Comparison of ENCODE assay signal across 8 cellular contexts in genomic region chr19:45455707-45456499, GRCh38. TPM values are rescaled to one million over a fixed set of nuclear protein-coding genes. Genes with fewer than 3 reads are reported as not detected.
A peak's percentile ranks its signal among the peaks of the same experiment; 100 is the strongest.
DNase-seq lines count a peak whose midpoint lies in the region; ATAC-seq and TF ChIP-seq lines count a peak whose summit lies in the region.

No MANE protein-coding gene starts in this region.

- CTCF ChIA-PET in naive thymus-derived CD4-positive, alpha-beta T cell (lab: Charles Lee): interaction anchor here (0.9 to 2.2 kb wide), 2 partner anchors 11 to 17 kb away, joined by 3 to 7 read pairs; no protein-coding TSS in a partner anchor

- H3K9me3 ChIP-seq in esophagus muscularis mucosa (no peaks in the 10 kb centered on the region), tibial nerve (no peaks in the 10 kb centered on the region)
- H3K9me3 ChIP-seq in naive thymus-derived CD4-positive, alpha-beta T cell (ENCODE audit: control insufficient read depth in 2 of 3, low read length in 3 of 3): no peaks in the 10 kb centered on the region

- intact Hi-C loops in esophagus muscularis mucosa (cut with DNase I): no loop called here
- intact Hi-C loops in naive thymus-derived CD4-positive, alpha-beta T cell (cut with micrococcal nuclease): loop anchor here in 1 of 2 donors (1.0 kb wide), 1 partner anchor 11 kb away; the partner anchor contains the start of gene FOSB

- no peaks in the 10 kb centered on the region for H3K36me3 ChIP-seq in esophagus muscularis mucosa
- no peaks in the 10 kb centered on the region for H3K36me3 ChIP-seq in naive thymus-derived CD4-positive, alpha-beta T cell (ENCODE audit: control insufficient read depth in 2 of 3, insufficient read depth in 3 of 3, low read length in 3 of 3)
- H3K36me3 ChIP-seq in tibial nerve: no peaks in the 10 kb centered on the region

- TF ChIP-seq POLR2A in esophagus muscularis mucosa (IDR thresholded peaks at IDR 0.05; ENCODE audit: low read depth) (no peak), tibial nerve (IDR thresholded peaks at IDR 0.05) (no peak)

- peaks cover 26 to 39% (median 31%) of the 10 kb centered on the region in 7 donors for H3K4me1 Mint-ChIP-seq in naive thymus-derived CD4-positive, alpha-beta T cell

- H3K27ac ChIP-seq in esophagus muscularis mucosa (replicated peaks in 1 of 4): peak overlapping the region; percentile 79 to 87 (median 85)
- H3K27ac ChIP-seq in naive thymus-derived CD4-positive, alpha-beta T cell (ENCODE audit: low read depth, low read length): no peak overlapping the region
- H3K27ac ChIP-seq in tibial nerve: peak overlapping the region; percentile 46 to 92 (median 77)

- peaks cover 0 to 39% (median 0%) of the 10 kb centered on the region in 5 donors for H3K27me3 Mint-ChIP-seq in naive thymus-derived CD4-positive, alpha-beta T cell

- POLR2A ChIA-PET in naive thymus-derived CD4-positive, alpha-beta T cell (lab: Charles Lee): interaction anchor here (0.8 to 1.9 kb wide), 2 partner anchors 13 to 17 kb away, joined by 4 to 8 read pairs; partner anchors contain the start of gene FOSB

- WGBS in esophagus muscularis mucosa: 9% methylated on average over 10 of the region's 27 CpGs
- WGBS in tibial nerve, 2 donors: 5 to 7% methylated on average over 14 to 26 of the region's 27 CpGs

- peak overlapping the region in 6 of 9 donors; percentile 14 to 84 (median 56) for H3K27ac Mint-ChIP-seq in naive thymus-derived CD4-positive, alpha-beta T cell

- TF ChIP-seq CTCF in esophagus muscularis mucosa (IDR thresholded peaks at IDR 0.05): no peak
- peak in 2 of 5 experiments; percentile 20 to 36 for TF ChIP-seq CTCF in tibial nerve (IDR thresholded peaks at IDR 0.05)

- TF ChIP-seq EP300 in esophagus muscularis mucosa (IDR thresholded peaks at IDR 0.05) (peak; percentile 47), tibial nerve (IDR thresholded peaks at IDR 0.05) (peak; percentile 44 to 88)

- peaks cover 0 to 5% (median 0%) of the 10 kb centered on the region in 11 donors for H3K9me3 Mint-ChIP-seq in naive thymus-derived CD4-positive, alpha-beta T cell

- ATAC-seq in naive thymus-derived CD4-positive, alpha-beta T cell: peak; percentile 74
- ATAC-seq in GM19467 (IDR thresholded peaks at IDR 0.05; ENCODE audit: unreplicated experiment): no peak

- peak; percentile 70 for DNase-seq in activated naive CD4-positive, alpha-beta T cell treated with Interleukin-2 at 50 U/mL for 16 hours
- no peak for DNase-seq in activated naive CD4-positive, alpha-beta T cell (lab: John Stamatoyannopoulos, UW)
- DNase-seq in NCI-H446 (lab: John Stamatoyannopoulos, UW) (peak; percentile 55 to 91), esophagus muscularis mucosa (ENCODE audit: extremely low spot score) (peak; percentile 96), tibial nerve (ENCODE audit: low spot score in 2 of 2) (peak; percentile 67 to 68)
- peak; percentile 84 for DNase-seq in activated CD8-positive, alpha-beta memory T cell treated with anti-CD3 and anti-CD28 coated beads, Interleukin-2, amount 50 U/mL, for 48 hours
- peak in 3 of 9 donors; percentile 23 to 70 (median 58) for DNase-seq in naive thymus-derived CD4-positive, alpha-beta T cell

- H3K27me3 ChIP-seq in esophagus muscularis mucosa: no peaks in the 10 kb centered on the region
- H3K27me3 ChIP-seq in naive thymus-derived CD4-positive, alpha-beta T cell (ENCODE audit: control insufficient read depth in 2 of 2, insufficient read depth in 2 of 2, low read length in 2 of 2): no peaks in the 10 kb centered on the region
- no peaks in the 10 kb centered on the region for H3K27me3 ChIP-seq in tibial nerve

- H3K4me3 ChIP-seq in esophagus muscularis mucosa (peak overlapping the region; percentile 14 to 37 (median 24)), tibial nerve (peak overlapping the region in 1 of 4 donors; percentile 17)
- H3K4me3 ChIP-seq in naive thymus-derived CD4-positive, alpha-beta T cell (ENCODE audit: low read length): no peak overlapping the region

- peak overlapping the region in 6 of 10 donors; percentile 16 to 49 (median 32) for H3K4me3 Mint-ChIP-seq in naive thymus-derived CD4-positive, alpha-beta T cell

- H3K36me3 Mint-ChIP-seq in naive thymus-derived CD4-positive, alpha-beta T cell: no peaks in the 10 kb centered on the region

- H3K4me1 ChIP-seq in esophagus muscularis mucosa (peaks cover 24 to 37% (median 33%) of the 10 kb centered on the region in 4 donors), tibial nerve (peaks cover 0 to 30% (median 21%) of the 10 kb centered on the region in 4 donors)
- H3K4me1 ChIP-seq in naive thymus-derived CD4-positive, alpha-beta T cell (ENCODE audit: control insufficient read depth in 2 of 2, insufficient read depth in 2 of 2, low read length in 2 of 2): peaks cover 17 to 30% of the 10 kb centered on the region in 2 donors

RNA-seq across cellular contexts. Expression of gene FOSB, which starts 11.9 kb away (rescaled TPM):
- 10 to 100 TPM in 2 of 4 donors, 1 to 10 TPM in 2; 2.2 to 25.2 (median 6.9) TPM for total RNA-seq in esophagus muscularis mucosa
- 1,000 to 10,000 TPM in 1 of 5 experiments, 100 to 1,000 TPM in 1, 10 to 100 TPM in 2, 1 to 10 TPM in 1; 2.1 to 1,925 (median 22.8) TPM for total RNA-seq in naive thymus-derived CD4-positive, alpha-beta T cell
- 1 to 10 TPM; 3.0 to 5.3 TPM for polyA plus RNA-seq in naive thymus-derived CD4-positive, alpha-beta T cell
- 1 to 10 TPM in 2 of 4 donors, under 1 TPM in 2; 0.60 to 4.9 (median 1.8) TPM for total RNA-seq in tibial nerve

RNA-seq across cellular contexts. Expression of gene ERCC1, which starts 32.2 kb away (rescaled TPM):
- 100 to 1,000 TPM in 1 of 4 donors, 10 to 100 TPM in 3; 62.8 to 102 (median 69.3) TPM for total RNA-seq in esophagus muscularis mucosa
- 10 to 100 TPM; 45.1 to 88.2 (median 53.4) TPM for total RNA-seq in naive thymus-derived CD4-positive, alpha-beta T cell
- 10 to 100 TPM; 31.7 to 32.7 TPM for polyA plus RNA-seq in naive thymus-derived CD4-positive, alpha-beta T cell
- 100 to 1,000 TPM in 2 of 4 donors, 10 to 100 TPM in 2; 95.5 to 161 (median 99.2) TPM for total RNA-seq in tibial nerve

RNA-seq across cellular contexts. Expression of gene RTN2, which starts 40.9 kb away (rescaled TPM):
- total RNA-seq in esophagus muscularis mucosa: 10 to 100 TPM in 3 of 4 donors, 1 to 10 TPM in 1; 7.0 to 23.6 (median 17.2) TPM
- 1 to 10 TPM in 4 of 5 experiments, under 1 TPM in 1; 0.86 to 3.1 (median 2.4) TPM for total RNA-seq in naive thymus-derived CD4-positive, alpha-beta T cell
- polyA plus RNA-seq in naive thymus-derived CD4-positive, alpha-beta T cell: under 1 TPM; 0.30 to 0.37 TPM
- total RNA-seq in tibial nerve: 1 to 10 TPM; 1.5 to 5.9 (median 3.5) TPM

RNA-seq across cellular contexts. Expression of gene PPM1N, which starts 42.3 kb away (rescaled TPM):
- 1 to 10 TPM; 1.6 to 3.8 (median 3.0) TPM for total RNA-seq in esophagus muscularis mucosa
- total RNA-seq in naive thymus-derived CD4-positive, alpha-beta T cell: 1 to 10 TPM; 1.3 to 8.5 (median 7.8) TPM
- polyA plus RNA-seq in naive thymus-derived CD4-positive, alpha-beta T cell: 1 to 10 TPM; 2.8 to 4.0 TPM
- total RNA-seq in tibial nerve: 1 to 10 TPM in 1 of 4 donors, under 1 TPM in 2, not detected in 1; 0.39 to 5.0 (median 0.60) TPM

RNA-seq across cellular contexts. Expression of gene POLR1G, which starts 49.5 kb away (rescaled TPM):
- total RNA-seq in esophagus muscularis mucosa (1 to 10 TPM; 2.9 to 8.7 (median 6.0) TPM), tibial nerve (10 to 100 TPM in 1 of 4 donors, 1 to 10 TPM in 3; 2.2 to 10.8 (median 6.2) TPM)
- total RNA-seq in naive thymus-derived CD4-positive, alpha-beta T cell: 1 to 10 TPM in 4 of 5 experiments, under 1 TPM in 1; 0.45 to 8.2 (median 4.7) TPM
- 1 to 10 TPM; 5.1 to 5.4 TPM for polyA plus RNA-seq in naive thymus-derived CD4-positive, alpha-beta T cell

Comparison
In these comparisons a context has a peak if more than half of its experiments do, and no peak if none do; other contexts are left out.
1. DNase-seq: peak in activated naive CD4-positive, alpha-beta T cell treated with Interleukin-2 at 50 U/mL for 16 hours (single experiment), NCI-H446 (2 of 2), activated CD8-positive, alpha-beta memory T cell treated with anti-CD3 and anti-CD28 coated beads, Interleukin-2, amount 50 U/mL, for 48 hours (single experiment), esophagus muscularis mucosa (single experiment) and tibial nerve (2 of 2); none in activated naive CD4-positive, alpha-beta T cell (0 of 4).